Comparison of ENCODE assay signal across 21 cellular contexts in the genomic region with DNA sequence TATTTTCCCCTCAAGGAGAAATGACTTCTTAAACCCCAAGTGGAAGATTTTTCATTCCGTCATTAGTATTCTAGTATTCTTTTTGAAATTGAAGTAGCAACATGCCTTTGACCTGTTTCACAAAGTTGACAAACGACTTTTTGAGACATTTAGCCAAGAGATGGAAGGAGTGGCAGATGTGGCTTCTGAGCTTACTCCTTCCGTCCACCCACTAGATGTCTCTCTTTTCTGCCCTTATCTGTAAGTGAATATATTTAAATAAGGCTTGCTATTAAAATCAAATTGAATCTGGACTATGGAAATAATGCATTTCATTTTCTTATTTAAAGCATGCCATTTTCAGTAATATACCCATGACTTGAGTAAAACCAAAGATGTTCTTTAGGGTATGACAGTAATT.
DNase-seq lines count a peak whose midpoint lies in the region; ATAC-seq, FAIRE-seq and TF ChIP-seq lines count a peak whose summit lies in the region.
"Had no signal": no experiment of that assay in that cellular context is flagged by ENCODE, and none has a peak within 500 bp of the region (broad histone marks: within the 10 kb centered on the region; RNA-seq: fewer than 3 reads in every experiment).

No MANE protein-coding gene starts in this region.

- H3K36me3 ChIP-seq in OCI-LY7 (ENCODE audit: insufficient read depth, low read length) (peaks cover 39% of the 10 kb centered on the region), keratinocyte (ENCODE audit: control insufficient read depth in 2 of 2, extremely low read depth in 1 of 2, insufficient read depth in 2 of 2, low read length in 2 of 2) (no peaks in the 10 kb centered on the region)

- ATAC-seq in A549 (no peak), HG02642 (IDR thresholded peaks at IDR 0.05; ENCODE audit: poor library complexity, unreplicated experiment) (no peak), left ventricle myocardium superior (no peak)
- ATAC-seq in CD4-positive, alpha-beta T cell (ENCODE audit: poor library complexity), result no peak
- ATAC-seq: activated T-helper 17 cell treated with anti-CD3 and anti-CD28 coated beads, Interleukin-2, amount 50 U/mL, for 72 hours had no signal

- H3K4me1 Mint-ChIP-seq in CD4-positive, alpha-beta T cell (ENCODE audit: low read depth), result peaks cover 22% of the 10 kb centered on the region

- TSS peak; percentile 0 for BruUV-seq in OCI-LY7 (replicated peaks; lab: Mats Ljungman, UMichigan)

- H3K4me2 ChIP-seq in A549 (no peak overlapping the region), OCI-LY7 (ENCODE audit: low read length) (no peak overlapping the region), keratinocyte (ENCODE audit: control insufficient read depth, extremely low read depth, insufficient read depth, low read depth, low read length) (no peak overlapping the region)
- H3K4me2 ChIP-seq: BLaER1 treated with 17β-estradiol and CSF1 and Interleukin-3, amounts not matched to agents 10 nM and 100 nM had no signal

- H3K27me3 Mint-ChIP-seq in CD4-positive, alpha-beta T cell, result no peaks in the 10 kb centered on the region
- H3K27me3 Mint-ChIP-seq: activated CD4-positive, alpha-beta memory T cell treated with anti-CD3 and anti-CD28 coated beads, Interleukin-2, amount 10 ng/mL, durations not matched to agents 7 days and 5 days; activated T-helper 17 cell treated with anti-CD3 and anti-CD28 coated beads, Interleukin-2, amount 50 U/mL, for 72 hours; naive B cell had no signal

- H3K9me2 ChIP-seq in OCI-LY7 (ENCODE audit: insufficient read depth, low read length), result no peaks in the 10 kb centered on the region

- H3K9me3 Mint-ChIP-seq in CD4-positive, alpha-beta T cell, result no peaks in the 10 kb centered on the region
- H3K9me3 Mint-ChIP-seq: activated CD4-positive, alpha-beta memory T cell treated with anti-CD3 and anti-CD28 coated beads, Interleukin-2, amount 10 ng/mL, durations not matched to agents 7 days and 5 days; activated T-helper 17 cell treated with anti-CD3 and anti-CD28 coated beads, Interleukin-2, amount 50 U/mL, for 72 hours; naive B cell had no signal

- 78% methylated on average over 3 of the region's 3 CpGs for WGBS in A549 (ENCODE audit: missing lambda C conversion rate)

- H3K79me2 ChIP-seq in OCI-LY7 (ENCODE audit: insufficient read depth, low read depth, low read length) (no peaks in the 10 kb centered on the region), keratinocyte (ENCODE audit: control insufficient read depth, insufficient read depth, low read length) (no peaks in the 10 kb centered on the region)

- no peak for TF ChIP-seq POLR2A in A549 (IDR thresholded peaks at IDR 0.05; ENCODE audit: low read length)

- H3K4me3 ChIP-seq in A549 (no peak overlapping the region), OCI-LY7 (ENCODE audit: low read depth, low read length, poor library complexity, severe bottlenecking) (no peak overlapping the region), keratinocyte (ENCODE audit: control insufficient read depth in 2 of 3, extremely low read depth in 1 of 3, insufficient read depth in 2 of 3, low read depth in 1 of 3, low read length in 3 of 3) (no peak overlapping the region)
- H3K4me3 ChIP-seq: BLaER1 treated with 17β-estradiol and CSF1 and Interleukin-3, amounts not matched to agents 10 nM and 100 nM; lung had no signal

- CTCF ChIA-PET in A549 (lab: Yijun Ruan, JAX), result no interaction called here
- CTCF ChIA-PET in CD4-positive, alpha-beta T cell (lab: Charles Lee), result no interaction called here
- CTCF ChIA-PET in OCI-LY7 (lab: Charles Lee; ENCODE audit: unreplicated experiment), result no interaction called here

- H2AFZ ChIP-seq in OCI-LY7 (ENCODE audit: low read length), result no peak overlapping the region
- no peak overlapping the region for H2AFZ ChIP-seq in keratinocyte (ENCODE audit: control insufficient read depth, low read length)

- H3K9me3 ChIP-seq in A549 (no peaks in the 10 kb centered on the region), OCI-LY7 (ENCODE audit: low read length) (no peaks in the 10 kb centered on the region), keratinocyte (ENCODE audit: control insufficient read depth, low read depth, low read length) (no peaks in the 10 kb centered on the region)
- H3K9me3 ChIP-seq in CD4-positive, alpha-beta T cell (ENCODE audit: control insufficient read depth, low read length), result no peaks in the 10 kb centered on the region
- H3K9me3 ChIP-seq: BLaER1 treated with 17β-estradiol and CSF1 and Interleukin-3, amounts not matched to agents 10 nM and 100 nM had no signal

- no peak for TF ChIP-seq EP300 in A549 (IDR thresholded peaks at IDR 0.05)

- H3K27ac ChIP-seq in A549, result no peak overlapping the region
- no peak overlapping the region for H3K27ac ChIP-seq in CD4-positive, alpha-beta T cell (ENCODE audit: low read depth, low read length)
- H3K27ac ChIP-seq in OCI-LY7 (ENCODE audit: low read depth, low read length, poor library complexity, severe bottlenecking), result no peak overlapping the region
- H3K27ac ChIP-seq in keratinocyte (ENCODE audit: control insufficient read depth, insufficient read depth, low read length), result no peak overlapping the region
- H3K27ac ChIP-seq: BLaER1 treated with 17β-estradiol and CSF1 and Interleukin-3, amounts not matched to agents 10 nM and 100 nM; epithelial cell of prostate had no signal

- TF ChIP-seq RAD21 in A549 (conservative IDR thresholded peaks at IDR 0.05 in 1 of 2, IDR thresholded peaks at IDR 0.05 in 1 of 2), result no peak

- POLR2A ChIA-PET in A549 (lab: Yijun Ruan, JAX), result no interaction called here
- POLR2A ChIA-PET in CD4-positive, alpha-beta T cell (lab: Charles Lee), result no interaction called here
- POLR2A ChIA-PET in OCI-LY7 (lab: Charles Lee), result interaction anchor here (1.2 to 1.7 kb wide), 3 partner anchors 9 to 234 kb away, joined by 3 to 5 read pairs (median 4); no protein-coding TSS in a partner anchor

- FAIRE-seq in A549 (lab: Jason Lieb, UNC) (no peak), keratinocyte (lab: Jason Lieb, UNC) (peak; percentile 32)
- FAIRE-seq: colon had no signal

- peaks cover 23% of the 10 kb centered on the region for H3K4me1 ChIP-seq in A549
- H3K4me1 ChIP-seq in OCI-LY7 (ENCODE audit: insufficient read depth, low read length, poor library complexity, severe bottlenecking), result peaks cover 17% of the 10 kb centered on the region
- peaks cover 3% of the 10 kb centered on the region for H3K4me1 ChIP-seq in keratinocyte (ENCODE audit: control insufficient read depth, extremely low read depth, insufficient read depth, low read length)

- intact Hi-C loops in CD4-positive, alpha-beta T cell (cut with DNase I, micrococcal nuclease), result no loop called here
- intact Hi-C loops in OCI-LY7 (cut with micrococcal nuclease; ENCODE audit: unreplicated experiment) (no loop called here), left ventricle myocardium superior (cut with micrococcal nuclease) (no loop called here)

- H3K9ac ChIP-seq in keratinocyte (ENCODE audit: control insufficient read depth, extremely low read depth, insufficient read depth, low read length), result no peak overlapping the region
- H3K9ac ChIP-seq: BLaER1 treated with 17β-estradiol and CSF1 and Interleukin-3, amounts not matched to agents 10 nM and 100 nM had no signal

- H4K20me1 ChIP-seq in OCI-LY7 (ENCODE audit: insufficient read depth, low read length), result no peaks in the 10 kb centered on the region; the same call in 1 of the 2 replicates
- no peaks in the 10 kb centered on the region for H4K20me1 ChIP-seq in keratinocyte (ENCODE audit: control insufficient read depth, extremely low read depth, insufficient read depth, low read length)

- peaks cover 23% of the 10 kb centered on the region for H3K36me3 Mint-ChIP-seq in CD4-positive, alpha-beta T cell (ENCODE audit: low read depth)
- H3K36me3 Mint-ChIP-seq: naive B cell had no signal

- H3K4me3 Mint-ChIP-seq in CD4-positive, alpha-beta T cell, result no peak overlapping the region
- H3K4me3 Mint-ChIP-seq: activated CD4-positive, alpha-beta memory T cell treated with anti-CD3 and anti-CD28 coated beads, Interleukin-2, amount 10 ng/mL, durations not matched to agents 7 days and 5 days; activated T-helper 17 cell treated with anti-CD3 and anti-CD28 coated beads, Interleukin-2, amount 50 U/mL, for 72 hours; naive B cell had no signal

- dilution Hi-C loops in keratinocyte (cut with MboI; ENCODE audit: extremely low pct_ligation_motif_present, low sequenced_read_pairs), result no loop called here

- H3K27me3 ChIP-seq in CD4-positive, alpha-beta T cell (ENCODE audit: control insufficient read depth, insufficient read depth, low read length), result no peaks in the 10 kb centered on the region
- H3K27me3 ChIP-seq in keratinocyte (ENCODE audit: control insufficient read depth, extremely low read depth, insufficient read depth, low read length), result no peaks in the 10 kb centered on the region
- H3K27me3 ChIP-seq: BLaER1 treated with 17β-estradiol and CSF1 and Interleukin-3, amounts not matched to agents 10 nM and 100 nM had no signal

- TF ChIP-seq CTCF in A549 (IDR thresholded peaks at IDR 0.05) (0 out of 3 replicates have a peak, but pooled peaks have one; percentile 5), OCI-LY7 (conservative IDR thresholded peaks at IDR 0.05; ENCODE audit: low read length) (peak; percentile 50), keratinocyte (optimal IDR thresholded peaks at IDR 0.05 in 1 of 3, IDR thresholded peaks at IDR 0.05 in 1 of 3, conservative IDR thresholded peaks at IDR 0.05 in 1 of 3; ENCODE audit: extremely low read depth in 1 of 3, insufficient read depth in 2 of 3, low read length in 3 of 3) (no peak)
- no peak for TF ChIP-seq CTCF in CD4-positive, alpha-beta T cell (IDR thresholded peaks at IDR 0.05)

- H3K27ac Mint-ChIP-seq in CD4-positive, alpha-beta T cell, result peak overlapping the region; percentile 25
- H3K27ac Mint-ChIP-seq: activated CD4-positive, alpha-beta memory T cell treated with anti-CD3 and anti-CD28 coated beads, Interleukin-2, amount 10 ng/mL, durations not matched to agents 7 days and 5 days had no signal

- H3K9me1 ChIP-seq in keratinocyte (ENCODE audit: control insufficient read depth, extremely low read depth, insufficient read depth, low read length), result no peaks in the 10 kb centered on the region

- DNase-seq in A549 (ENCODE audit: low read depth in 1 of 2, low spot score in 1 of 2) (no peak), OCI-LY7 (ENCODE audit: low spot score) (no peak), keratinocyte (ENCODE audit: low read depth, low spot score) (no peak), left ventricle myocardium superior (no peak), ureter (ENCODE audit: low spot score) (no peak)
- DNase-seq in CD4-positive, alpha-beta T cell, result no peak
- no peak for DNase-seq in activated CD8-positive, alpha-beta memory T cell treated with anti-CD3 and anti-CD28 coated beads, Interleukin-2, amount 50 U/mL, for 4 hours
- DNase-seq: activated CD4-positive, alpha-beta memory T cell treated with anti-CD3 and anti-CD28 coated beads, Interleukin-2, amount 10 ng/mL, durations not matched to agents 7 days and 5 days; anterior cingulate cortex; DMS79; naive B cell; NCI-H1092 treated with DMSO at 0.1 percent for 48 hours; NCI-H2107; NCI-H748 treated with DMSO at 0.1 percent for 48 hours; stimulated activated CD4-positive, alpha-beta T cell treated with anti-CD3 and anti-CD28 coated beads, Interleukin-15, amount 100 ng/mL, for 24 hours had no signal

TF ChIP-seq in A549, 52 proteins besides CTCF, POLR2A, EP300 and RAD21 (continues in another document):
- TF ChIP-seq FOXS1 (CRISPR knock-in tag; IDR thresholded peaks at IDR 0.05), result no peak
- TF ChIP-seq GATA3 (IDR thresholded peaks at IDR 0.05; ENCODE audit: borderline replicate concordance), result no peak

Comparison
In these comparisons a context has a peak if more than half of its experiments do, and no peak if none do; other contexts are left out.
1. CTCF ChIP-seq: peak in A549 (single experiment) and OCI-LY7 (single experiment); none in CD4-positive, alpha-beta T cell (single experiment) and keratinocyte (0 of 3).